In the genomic region with DNA sequence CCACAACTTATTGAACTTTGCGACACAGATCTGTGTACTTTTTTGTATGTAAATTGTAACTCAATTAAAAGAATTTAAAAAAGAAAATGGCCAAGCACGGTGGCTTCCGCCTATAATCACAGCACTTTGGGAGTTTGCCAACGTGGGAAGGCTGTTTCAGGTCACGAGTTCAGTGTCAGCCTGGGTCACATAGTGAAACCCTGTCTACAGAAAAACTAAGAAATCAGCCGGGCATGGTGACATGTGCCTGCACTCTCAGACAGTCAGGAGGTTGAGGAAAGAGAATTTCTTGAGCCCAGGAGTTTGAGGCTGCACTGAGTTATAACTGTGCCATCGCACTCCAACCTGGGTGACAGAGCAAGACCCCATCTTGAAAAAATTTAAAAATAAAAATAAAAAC, we compare ENCODE assay signal across 32 cellular contexts.
"Had no signal": no experiment of that assay in that cellular context is flagged by ENCODE, and none has a peak within 500 bp of the region (broad histone marks: within the 10 kb centered on the region; RNA-seq: fewer than 3 reads in every experiment).

No MANE protein-coding gene starts in this region.

- H3K9me3 ChIP-seq: adrenal gland, ascending aorta, breast epithelium, colonic mucosa had no signal

- H3K36me3 Mint-ChIP-seq: activated CD4-positive, alpha-beta memory T cell treated with anti-CD3 and anti-CD28 coated beads for 36 hours; activated CD8-positive, alpha-beta memory T cell treated with anti-CD3 and anti-CD28 coated beads, Interleukin-2, amount 10 ng/mL, durations not matched to agents 7 days and 5 days; activated naive CD4-positive, alpha-beta T cell treated with anti-CD3 and anti-CD28 coated beads, Interleukin-2, amount 50 U/mL, for 24 hours; activated naive CD8-positive, alpha-beta T cell treated with anti-CD3 and anti-CD28 coated beads for 36 hours; brain had no signal

- H3K4me3 Mint-ChIP-seq: activated CD4-positive, alpha-beta memory T cell treated with anti-CD3 and anti-CD28 coated beads for 36 hours; activated CD4-positive, alpha-beta T cell treated with anti-CD3 and anti-CD28 coated beads for 36 hours; activated CD4-positive, alpha-beta T cell treated with anti-CD3 and anti-CD28 coated beads, Interleukin-2, amount 10 ng/mL, durations not matched to agents 24 days and 14 days; activated CD8-positive, alpha-beta memory T cell treated with anti-CD3 and anti-CD28 coated beads, Interleukin-2, amount 10 ng/mL, durations not matched to agents 7 days and 5 days; activated CD8-positive, alpha-beta T cell treated with anti-CD3 and anti-CD28 coated beads, Interleukin-2, amount 10 ng/mL, durations not matched to agents 7 days and 5 days; activated naive CD4-positive, alpha-beta T cell treated with anti-CD3 and anti-CD28 coated beads for 36 hours; activated naive CD4-positive, alpha-beta T cell treated with anti-CD3 and anti-CD28 coated beads, Interleukin-2, amount 50 U/mL, for 24 hours; activated naive CD8-positive, alpha-beta T cell treated with anti-CD3 and anti-CD28 coated beads for 36 hours; activated naive CD8-positive, alpha-beta T cell treated with anti-CD3 and anti-CD28 coated beads, Interleukin-2, amount 50 U/mL, for 24 hours; activated T-helper 1 cell treated with anti-CD3 and anti-CD28 coated beads, Interleukin-12 subunit alpha, Interleukin-12 subunit beta, Interleukin-2, Interleukin-4 antibody, amounts not matched to agents 30 ng/mL and 10 ng/mL and 1 ng/mL, durations not matched to agents 14 hours and 24 hours and 36 hours; brain had no signal

- H3K27ac Mint-ChIP-seq: activated CD4-positive, alpha-beta memory T cell treated with anti-CD3 and anti-CD28 coated beads for 36 hours; activated CD4-positive, alpha-beta T cell treated with anti-CD3 and anti-CD28 coated beads for 36 hours; activated CD4-positive, alpha-beta T cell treated with anti-CD3 and anti-CD28 coated beads, Interleukin-2, amount 10 ng/mL, durations not matched to agents 24 days and 14 days; activated CD8-positive, alpha-beta memory T cell treated with anti-CD3 and anti-CD28 coated beads, Interleukin-2, amount 10 ng/mL, durations not matched to agents 7 days and 5 days; activated CD8-positive, alpha-beta T cell treated with anti-CD3 and anti-CD28 coated beads, Interleukin-2, amount 10 ng/mL, durations not matched to agents 7 days and 5 days; activated naive CD4-positive, alpha-beta T cell treated with anti-CD3 and anti-CD28 coated beads for 36 hours; activated naive CD4-positive, alpha-beta T cell treated with anti-CD3 and anti-CD28 coated beads, Interleukin-2, amount 50 U/mL, for 24 hours; activated naive CD8-positive, alpha-beta T cell treated with anti-CD3 and anti-CD28 coated beads for 36 hours; activated naive CD8-positive, alpha-beta T cell treated with anti-CD3 and anti-CD28 coated beads, Interleukin-2, amount 50 U/mL, for 24 hours; activated T-helper 1 cell treated with anti-CD3 and anti-CD28 coated beads, Interleukin-12 subunit alpha, Interleukin-12 subunit beta, Interleukin-2, Interleukin-4 antibody, amounts not matched to agents 30 ng/mL and 10 ng/mL and 1 ng/mL, durations not matched to agents 14 hours and 24 hours and 36 hours; activated T-helper 2 cell treated with anti-CD3 and anti-CD28 coated beads, Interferon-gamma antibody, Interleukin-2, Interleukin-4, amounts not matched to agents 10 μg/mL and 5 μg/mL and 100 μg/mL, durations not matched to agents 14 hours and 24 hours and 36 hours; brain had no signal

- H3K27me3 Mint-ChIP-seq: activated CD4-positive, alpha-beta memory T cell treated with anti-CD3 and anti-CD28 coated beads for 36 hours; activated CD4-positive, alpha-beta T cell treated with anti-CD3 and anti-CD28 coated beads for 36 hours; activated CD8-positive, alpha-beta memory T cell treated with anti-CD3 and anti-CD28 coated beads, Interleukin-2, amount 10 ng/mL, durations not matched to agents 7 days and 5 days; activated naive CD4-positive, alpha-beta T cell treated with anti-CD3 and anti-CD28 coated beads, Interleukin-2, amount 50 U/mL, for 24 hours; activated naive CD8-positive, alpha-beta T cell treated with anti-CD3 and anti-CD28 coated beads, Interleukin-2, amount 50 U/mL, for 24 hours; brain had no signal

- DNase-seq: activated CD4-positive, alpha-beta memory T cell treated with anti-CD3 and anti-CD28 coated beads for 36 hours; activated CD4-positive, alpha-beta T cell treated with anti-CD3 and anti-CD28 coated beads for 36 hours; activated CD4-positive, alpha-beta T cell treated with anti-CD3 and anti-CD28 coated beads, Interleukin-2, amount 10 ng/mL, durations not matched to agents 24 days and 14 days; activated CD4-positive, CD25-positive, alpha-beta regulatory T cell; activated CD4-positive, CD25-positive, alpha-beta regulatory T cell treated with anti-CD3 and anti-CD28 coated beads, Interleukin-2, amount 50 U/mL, for 72 hours; activated CD8-positive, alpha-beta memory T cell treated with anti-CD3 and anti-CD28 coated beads, Interleukin-2, amount 10 ng/mL, durations not matched to agents 7 days and 5 days; activated CD8-positive, alpha-beta memory T cell treated with anti-CD3 and anti-CD28 coated beads, Interleukin-2, amount 50 U/mL, for 4 hours; activated CD8-positive, alpha-beta T cell treated with anti-CD3 and anti-CD28 coated beads, Interleukin-2, amount 10 ng/mL, durations not matched to agents 7 days and 5 days; activated effector memory CD4-positive, alpha-beta T cell treated with anti-CD3 and anti-CD28 coated beads, Interleukin-2, amount 50 U/mL, for 16 hours; activated naive CD4-positive, alpha-beta T cell treated with anti-CD3 and anti-CD28 coated beads for 36 hours; activated naive CD8-positive, alpha-beta T cell treated with anti-CD3 and anti-CD28 coated beads for 36 hours; activated naive CD8-positive, alpha-beta T cell treated with anti-CD3 and anti-CD28 coated beads, Interleukin-2, amount 50 U/mL, for 24 hours; activated T-cell treated with anti-CD3 and anti-CD28 coated beads, Interleukin-2, amount 50 U/mL, for 1 hour; activated T-cell treated with anti-CD3 and anti-CD28 coated beads, Interleukin-2, amount 50 U/mL, for 48 hours; adrenal gland; amygdala; central memory CD4-positive, alpha-beta T cell; cerebellar nuclear complex; colonic mucosa; effector CD8-positive, alpha-beta T cell; foreskin fibroblast; head of caudate nucleus; T-helper 2 cell had no signal

- H3K9me3 Mint-ChIP-seq: activated CD4-positive, alpha-beta memory T cell treated with anti-CD3 and anti-CD28 coated beads for 36 hours; activated CD4-positive, alpha-beta T cell treated with anti-CD3 and anti-CD28 coated beads, Interleukin-2, amount 10 ng/mL, durations not matched to agents 24 days and 14 days; activated naive CD4-positive, alpha-beta T cell treated with anti-CD3 and anti-CD28 coated beads for 36 hours; activated naive CD4-positive, alpha-beta T cell treated with anti-CD3 and anti-CD28 coated beads, Interleukin-2, amount 50 U/mL, for 24 hours; activated naive CD8-positive, alpha-beta T cell treated with anti-CD3 and anti-CD28 coated beads for 36 hours; activated naive CD8-positive, alpha-beta T cell treated with anti-CD3 and anti-CD28 coated beads, Interleukin-2, amount 50 U/mL, for 24 hours; activated T-helper 1 cell treated with anti-CD3 and anti-CD28 coated beads, Interleukin-12 subunit alpha, Interleukin-12 subunit beta, Interleukin-2, Interleukin-4 antibody, amounts not matched to agents 30 ng/mL and 10 ng/mL and 1 ng/mL, durations not matched to agents 14 hours and 24 hours and 36 hours; activated T-helper 2 cell treated with anti-CD3 and anti-CD28 coated beads, Interferon-gamma antibody, Interleukin-2, Interleukin-4, amounts not matched to agents 10 μg/mL and 5 μg/mL and 100 μg/mL, durations not matched to agents 14 hours and 24 hours and 36 hours; brain had no signal

- H3K4me3 ChIP-seq: adrenal gland, ascending aorta, breast epithelium, cardiac muscle cell, colonic mucosa had no signal

- H3K4me1 Mint-ChIP-seq: activated CD4-positive, alpha-beta T cell treated with anti-CD3 and anti-CD28 coated beads for 36 hours; activated CD8-positive, alpha-beta memory T cell treated with anti-CD3 and anti-CD28 coated beads, Interleukin-2, amount 10 ng/mL, durations not matched to agents 7 days and 5 days; activated naive CD4-positive, alpha-beta T cell treated with anti-CD3 and anti-CD28 coated beads, Interleukin-2, amount 50 U/mL, for 24 hours; activated naive CD8-positive, alpha-beta T cell treated with anti-CD3 and anti-CD28 coated beads for 36 hours; activated naive CD8-positive, alpha-beta T cell treated with anti-CD3 and anti-CD28 coated beads, Interleukin-2, amount 50 U/mL, for 24 hours had no signal

- ATAC-seq: activated CD4-positive, alpha-beta T cell treated with anti-CD3 and anti-CD28 coated beads for 36 hours; activated CD8-positive, alpha-beta memory T cell treated with anti-CD3 and anti-CD28 coated beads, Interleukin-2, amount 10 ng/mL, durations not matched to agents 7 days and 5 days; activated CD8-positive, alpha-beta T cell treated with anti-CD3 and anti-CD28 coated beads, Interleukin-2, amount 10 ng/mL, durations not matched to agents 7 days and 5 days; activated naive CD8-positive, alpha-beta T cell treated with anti-CD3 and anti-CD28 coated beads, Interleukin-2, amount 50 U/mL, for 24 hours; esophagus mucosa had no signal

- H3K27me3 ChIP-seq: adrenal gland, ascending aorta, breast epithelium, cardiac muscle cell, colonic mucosa had no signal

- H3K27ac ChIP-seq: adrenal gland, ascending aorta, breast epithelium, cardiac muscle cell, colonic mucosa, epithelial cell of prostate had no signal

- H3K4me1 ChIP-seq: adrenal gland, ascending aorta, breast epithelium, colonic mucosa had no signal
